1 cellular context compared by ENCODE assay signal in the genomic region with DNA sequence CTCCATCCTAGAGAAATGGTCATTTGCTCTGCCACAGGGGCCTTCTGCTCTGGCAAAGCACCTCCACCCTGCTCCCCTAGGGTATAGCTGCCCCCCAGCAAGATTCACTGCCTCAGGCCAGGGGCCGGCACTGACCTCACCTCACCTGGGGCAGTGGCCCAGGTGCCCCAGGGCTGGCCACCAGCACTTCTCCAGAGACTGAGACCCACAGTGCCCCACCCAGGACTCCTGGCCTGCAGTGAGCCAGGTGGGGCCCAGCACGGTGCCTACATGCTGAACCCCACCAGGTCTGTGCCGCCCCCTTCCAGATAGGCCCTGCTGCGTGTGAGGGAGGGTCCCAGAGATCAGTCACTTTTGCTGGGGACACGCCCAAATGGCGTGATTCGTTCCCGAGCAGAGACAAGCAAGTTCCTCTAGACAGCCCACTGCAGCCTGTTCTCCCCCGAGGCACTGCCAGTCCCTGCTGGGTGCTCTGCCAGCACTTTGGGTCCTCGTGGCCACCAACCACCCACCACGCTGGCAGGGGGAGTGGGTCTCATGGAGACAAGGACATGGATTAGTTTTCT.
TF ChIP-seq lines count a peak whose summit lies in the region.

No MANE protein-coding gene starts in this region.

TF ChIP-seq in WTC11, 78 proteins besides CTCF, POLR2A, EP300 and RAD21 (continued from another document):
- TF ChIP-seq, protein P1, sequence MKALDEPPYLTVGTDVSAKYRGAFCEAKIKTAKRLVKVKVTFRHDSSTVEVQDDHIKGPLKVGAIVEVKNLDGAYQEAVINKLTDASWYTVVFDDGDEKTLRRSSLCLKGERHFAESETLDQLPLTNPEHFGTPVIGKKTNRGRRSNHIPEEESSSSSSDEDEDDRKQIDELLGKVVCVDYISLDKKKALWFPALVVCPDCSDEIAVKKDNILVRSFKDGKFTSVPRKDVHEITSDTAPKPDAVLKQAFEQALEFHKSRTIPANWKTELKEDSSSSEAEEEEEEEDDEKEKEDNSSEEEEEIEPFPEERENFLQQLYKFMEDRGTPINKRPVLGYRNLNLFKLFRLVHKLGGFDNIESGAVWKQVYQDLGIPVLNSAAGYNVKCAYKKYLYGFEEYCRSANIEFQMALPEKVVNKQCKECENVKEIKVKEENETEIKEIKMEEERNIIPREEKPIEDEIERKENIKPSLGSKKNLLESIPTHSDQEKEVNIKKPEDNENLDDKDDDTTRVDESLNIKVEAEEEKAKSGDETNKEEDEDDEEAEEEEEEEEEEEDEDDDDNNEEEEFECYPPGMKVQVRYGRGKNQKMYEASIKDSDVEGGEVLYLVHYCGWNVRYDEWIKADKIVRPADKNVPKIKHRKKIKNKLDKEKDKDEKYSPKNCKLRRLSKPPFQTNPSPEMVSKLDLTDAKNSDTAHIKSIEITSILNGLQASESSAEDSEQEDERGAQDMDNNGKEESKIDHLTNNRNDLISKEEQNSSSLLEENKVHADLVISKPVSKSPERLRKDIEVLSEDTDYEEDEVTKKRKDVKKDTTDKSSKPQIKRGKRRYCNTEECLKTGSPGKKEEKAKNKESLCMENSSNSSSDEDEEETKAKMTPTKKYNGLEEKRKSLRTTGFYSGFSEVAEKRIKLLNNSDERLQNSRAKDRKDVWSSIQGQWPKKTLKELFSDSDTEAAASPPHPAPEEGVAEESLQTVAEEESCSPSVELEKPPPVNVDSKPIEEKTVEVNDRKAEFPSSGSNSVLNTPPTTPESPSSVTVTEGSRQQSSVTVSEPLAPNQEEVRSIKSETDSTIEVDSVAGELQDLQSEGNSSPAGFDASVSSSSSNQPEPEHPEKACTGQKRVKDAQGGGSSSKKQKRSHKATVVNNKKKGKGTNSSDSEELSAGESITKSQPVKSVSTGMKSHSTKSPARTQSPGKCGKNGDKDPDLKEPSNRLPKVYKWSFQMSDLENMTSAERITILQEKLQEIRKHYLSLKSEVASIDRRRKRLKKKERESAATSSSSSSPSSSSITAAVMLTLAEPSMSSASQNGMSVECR (CRISPR knock-in tag; IDR thresholded peaks at IDR 0.05; ENCODE audit: borderline replicate concordance), result no peak
- TF ChIP-seq, protein P2, sequence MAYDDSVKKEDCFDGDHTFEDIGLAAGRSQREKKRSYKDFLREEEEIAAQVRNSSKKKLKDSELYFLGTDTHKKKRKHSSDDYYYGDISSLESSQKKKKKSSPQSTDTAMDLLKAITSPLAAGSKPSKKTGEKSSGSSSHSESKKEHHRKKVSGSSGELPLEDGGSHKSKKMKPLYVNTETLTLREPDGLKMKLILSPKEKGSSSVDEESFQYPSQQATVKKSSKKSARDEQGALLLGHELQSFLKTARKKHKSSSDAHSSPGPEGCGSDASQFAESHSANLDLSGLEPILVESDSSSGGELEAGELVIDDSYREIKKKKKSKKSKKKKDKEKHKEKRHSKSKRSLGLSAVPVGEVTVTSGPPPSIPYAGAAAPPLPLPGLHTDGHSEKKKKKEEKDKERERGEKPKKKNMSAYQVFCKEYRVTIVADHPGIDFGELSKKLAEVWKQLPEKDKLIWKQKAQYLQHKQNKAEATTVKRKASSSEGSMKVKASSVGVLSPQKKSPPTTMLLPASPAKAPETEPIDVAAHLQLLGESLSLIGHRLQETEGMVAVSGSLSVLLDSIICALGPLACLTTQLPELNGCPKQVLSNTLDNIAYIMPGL (CRISPR knock-in tag; IDR thresholded peaks at IDR 0.05), result no peak
- TF ChIP-seq ZNF671 (CRISPR knock-in tag; IDR thresholded peaks at IDR 0.05), result no peak
- TF ChIP-seq ZNF219 (CRISPR knock-in tag; IDR thresholded peaks at IDR 0.05; ENCODE audit: borderline replicate concordance), result no peak
- no peak for TF ChIP-seq ZNF232 (CRISPR knock-in tag; IDR thresholded peaks at IDR 0.05)
- no peak for TF ChIP-seq FOXP1 (CRISPR knock-in tag; IDR thresholded peaks at IDR 0.05; ENCODE audit: borderline replicate concordance)
- no peak for TF ChIP-seq SMAD3 (CRISPR knock-in tag; IDR thresholded peaks at IDR 0.05; ENCODE audit: borderline replicate concordance)
- no peak for TF ChIP-seq ZNF317 (CRISPR knock-in tag; IDR thresholded peaks at IDR 0.05; ENCODE audit: borderline replicate concordance, low read depth)
- no peak for TF ChIP-seq NR2C2 (CRISPR knock-in tag; IDR thresholded peaks at IDR 0.05)
